In genomic region chr10:131949041-131949862, GRCh38 we compare ENCODE assay signal across 22 cellular contexts. TPM values are rescaled to one million over a fixed set of nuclear protein-coding genes. Genes with fewer than 3 reads are reported as not detected.
DNase-seq lines count a peak whose midpoint lies in the region; ATAC-seq, FAIRE-seq and TF ChIP-seq lines count a peak whose summit lies in the region.
"Had no signal": no experiment of that assay in that cellular context is flagged by ENCODE, and none has a peak within 500 bp of the region (broad histone marks: within the 10 kb centered on the region; RNA-seq: fewer than 3 reads in every experiment).

No MANE protein-coding gene starts in this region.

- H3K4me1 ChIP-seq in astrocyte (ENCODE audit: insufficient read depth, low read length) (peaks cover 38% of the 10 kb centered on the region), pancreas (peaks cover 39 to 49% (median 48%) of the 10 kb centered on the region in 3 donors)

- no peak overlapping the region for H3K27ac ChIP-seq in astrocyte (ENCODE audit: low read depth, low read length)
- peak overlapping the region; percentile 78 to 88 (median 83) for H3K27ac ChIP-seq in pancreas
- H3K27ac ChIP-seq: BLaER1 treated with 17β-estradiol and CSF1 and Interleukin-3, amounts not matched to agents 10 nM and 100 nM; PC-9 had no signal

- no peaks in the 10 kb centered on the region for H3K9me3 Mint-ChIP-seq in astrocyte (ENCODE audit: unreplicated experiment)
- H3K9me3 Mint-ChIP-seq: CD8-positive, alpha-beta memory T cell had no signal

- ATAC-seq in pancreas = peak; percentile 83 to 89 (median 86)
- ATAC-seq in GM21717 (IDR thresholded peaks at IDR 0.05; ENCODE audit: unreplicated experiment) = no peak
- ATAC-seq: A549, GM12878 had no signal

- no peak for FAIRE-seq in astrocyte (lab: Jason Lieb, UNC)
- FAIRE-seq in pancreas (lab: Jason Lieb, UNC) = no peak
- FAIRE-seq: A549, D721Med, G401.6, GM12878, GM18507 had no signal

- 36 to 43% methylated on average over 21 of the region's 23 CpGs for WGBS in pancreas, 2 donors

- TF ChIP-seq CTCF in astrocyte (IDR thresholded peaks at IDR 0.05; ENCODE audit: insufficient read depth, low read depth, low read length) (no peak), fibroblast of the aortic adventitia (IDR thresholded peaks at IDR 0.05; ENCODE audit: insufficient read depth, low read length) (no peak), pancreas (IDR thresholded peaks at IDR 0.05) (no peak)

- H4K20me1 ChIP-seq in astrocyte (ENCODE audit: insufficient read depth, low read length) = peaks cover 8% of the 10 kb centered on the region

- H3K36me3 Mint-ChIP-seq in astrocyte (ENCODE audit: low read depth, unreplicated experiment) = peaks cover 24% of the 10 kb centered on the region

- no peak overlapping the region for H3K9ac ChIP-seq in astrocyte (ENCODE audit: low read length)
- H3K9ac ChIP-seq: BLaER1 treated with 17β-estradiol and CSF1 and Interleukin-3, amounts not matched to agents 10 nM and 100 nM had no signal

- no peak overlapping the region for H3K4me3 Mint-ChIP-seq in astrocyte (ENCODE audit: unreplicated experiment)
- H3K4me3 Mint-ChIP-seq: CD8-positive, alpha-beta memory T cell had no signal

- H3K79me2 ChIP-seq in astrocyte (ENCODE audit: insufficient read depth, low read length) = peaks cover 19% of the 10 kb centered on the region

- H3K36me3 ChIP-seq in astrocyte (ENCODE audit: insufficient read depth, low read length) (peaks cover 18% of the 10 kb centered on the region), pancreas (peaks cover 0 to 50% (median 15%) of the 10 kb centered on the region in 3 donors)

- no peak overlapping the region for H3K4me2 ChIP-seq in astrocyte (ENCODE audit: low read length)
- H3K4me2 ChIP-seq: A549, PC-9 had no signal

- H3K4me3 ChIP-seq in astrocyte (ENCODE audit: insufficient read depth, low read depth, low read length) (no peak overlapping the region), fibroblast of the aortic adventitia (ENCODE audit: low read depth, low read length) (no peak overlapping the region), pancreas (no peak overlapping the region)
- H3K4me3 ChIP-seq: A549; BLaER1 treated with 17β-estradiol and CSF1 and Interleukin-3, amounts not matched to agents 10 nM and 100 nM; GM12878; PC-9 had no signal

- in situ Hi-C loops in G401 (cut with HindIII; ENCODE audit: low sequenced_read_pairs) = no loop called here

- intact Hi-C loops in pancreas (cut with DNase I) = no loop called here

- no peaks in the 10 kb centered on the region for H3K27me3 Mint-ChIP-seq in astrocyte (ENCODE audit: low read depth, unreplicated experiment)
- H3K27me3 Mint-ChIP-seq: CD8-positive, alpha-beta memory T cell had no signal

- no peaks in the 10 kb centered on the region for H3K27me3 ChIP-seq in astrocyte (ENCODE audit: insufficient read depth, low read length)
- H3K27me3 ChIP-seq in pancreas = no peaks in the 10 kb centered on the region
- H3K27me3 ChIP-seq: BLaER1 treated with 17β-estradiol and CSF1 and Interleukin-3, amounts not matched to agents 10 nM and 100 nM had no signal

- H3K27ac Mint-ChIP-seq in astrocyte (ENCODE audit: unreplicated experiment) = peak overlapping the region; percentile 77

- peaks cover 31% of the 10 kb centered on the region for H3K4me1 Mint-ChIP-seq in astrocyte (ENCODE audit: low read depth, unreplicated experiment)
- H3K4me1 Mint-ChIP-seq: CD8-positive, alpha-beta memory T cell had no signal

- DNase-seq in G401 (ENCODE audit: low spot score) = peak; percentile 62
- DNase-seq in astrocyte (ENCODE audit: low read depth) = no peak
- peak; percentile 57 for DNase-seq in fibroblast of the aortic adventitia (ENCODE audit: low read depth)
- DNase-seq in pancreas = peak; percentile 78 to 97 (median 93)
- DNase-seq in GDM1 (lab: John Stamatoyannopoulos, UW) = no peak
- DNase-seq in hippocampal formation (lab: John Stamatoyannopoulos, UW) = no peak
- no peak for DNase-seq in NK-92 treated with Interleukin-12 subunit alpha and Interleukin-12 subunit beta, amount 100 ng/mL, for 24 hours (lab: John Stamatoyannopoulos, UW)
- DNase-seq: CD8-positive, alpha-beta memory T cell; DMS79 treated with DMSO at 0.1 percent for 48 hours; KG1; NCI-H1092; NCI-H2081 treated with DMSO at 0.1 percent for 48 hours; NCI-H510A treated with DMSO at 0.1 percent for 48 hours; NCI-H82; PC-9 had no signal

- no peak overlapping the region for H2AFZ ChIP-seq in astrocyte (ENCODE audit: low read depth, low read length)
- H2AFZ ChIP-seq: PC-9 had no signal

- H3K9me3 ChIP-seq in astrocyte (ENCODE audit: insufficient read depth, low read depth, low read length) (no peaks in the 10 kb centered on the region), pancreas (no peaks in the 10 kb centered on the region)
- H3K9me3 ChIP-seq: A549 had no signal

RNA-seq across cellular contexts. Expression of gene BNIP3, which starts 32.5 kb away (rescaled TPM):
- total RNA-seq in G401 (2014; rRNA removed; shearing (Covaris generic)) = 81.6 and 96.5 TPM in 2 replicates
- total RNA-seq in astrocyte (112 and 141 TPM in 2 replicates), fibroblast of the aortic adventitia (ENCODE audit: low replicate concordance) (65.1 and 81.4 TPM in 2 replicates), pancreas (100 to 1,000 TPM in 4 of 6 donors, 10 to 100 TPM in 2; 65.7 to 471 (median 217) TPM)
- 100 to 1,000 TPM in 1 of 2 donors, 10 to 100 TPM in 1; 84.2 to 166 TPM for polyA plus RNA-seq in pancreas

RNA-seq across cellular contexts. Expression of gene PPP2R2D, which starts 48.4 kb away (rescaled TPM):
- total RNA-seq in G401 (2014; rRNA removed; shearing (Covaris generic)) = 32.2 and 57.5 TPM in 2 replicates
- total RNA-seq in astrocyte = 32.5 and 33.7 TPM in 2 replicates
- 24.2 and 44.4 TPM in 2 replicates for total RNA-seq in fibroblast of the aortic adventitia (ENCODE audit: low replicate concordance)
- total RNA-seq in pancreas = 10 to 100 TPM; 25.5 to 87.7 (median 33.6) TPM
- polyA plus RNA-seq in pancreas = 10 to 100 TPM; 32.2 to 66.8 TPM

Comparison
In these comparisons a context has a peak if more than half of its experiments do, and no peak if none do; other contexts are left out.
1. DNase-seq: peak in G401 (single experiment), fibroblast of the aortic adventitia (single experiment) and pancreas (6 of 6); none in astrocyte (single experiment), GDM1 (single experiment), hippocampal formation (0 of 2) and NK-92 treated with Interleukin-12 subunit alpha and Interleukin-12 subunit beta, amount 100 ng/mL, for 24 hours (single experiment).